8 cellular contexts compared by ENCODE assay signal in the genomic region with DNA sequence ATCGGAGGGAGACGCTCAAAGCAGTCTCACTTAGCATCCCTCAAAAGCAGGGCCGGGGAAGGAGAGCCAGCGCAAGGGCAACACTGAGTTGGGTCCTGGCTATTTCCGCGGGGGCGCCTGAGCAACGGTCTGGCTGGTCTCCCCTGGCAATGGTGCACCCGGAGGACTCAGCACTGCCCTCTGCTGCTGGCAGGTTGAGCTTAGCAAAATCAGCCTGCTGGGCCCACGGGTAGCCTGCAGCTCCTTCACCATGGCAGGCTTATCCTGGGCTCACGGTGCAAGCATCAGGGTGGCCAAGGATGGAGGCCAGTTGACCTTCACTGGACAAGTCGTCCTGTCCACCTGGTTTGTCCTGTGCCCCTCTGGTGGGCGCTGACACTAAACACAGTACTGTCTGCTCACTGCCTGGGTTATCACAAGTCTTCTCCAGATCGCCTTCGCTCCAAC. TPM values are rescaled to one million over a fixed set of nuclear protein-coding genes. Genes with fewer than 3 reads are reported as not detected.
A peak's percentile ranks its signal among the peaks of the same experiment; 100 is the strongest.
DNase-seq lines count a peak whose midpoint lies in the region; ATAC-seq, FAIRE-seq and TF ChIP-seq lines count a peak whose summit lies in the region.

No MANE protein-coding gene starts in this region.

- no peaks in the 10 kb centered on the region for H3K9me3 ChIP-seq in A549

- intact Hi-C loops in natural killer cell (cut with micrococcal nuclease), result loop anchor here (1.0 kb wide), 1 partner anchor 248 kb away; no protein-coding TSS in a partner anchor

- H3K9me3 Mint-ChIP-seq in natural killer cell, result no peaks in the 10 kb centered on the region

- DNase-seq in A549 (ENCODE audit: low read depth in 1 of 2, low spot score in 1 of 2) (peak; percentile 84 to 97), GM13976 (ENCODE audit: low spot score) (peak; percentile 80), NOMO-1 treated with DMSO at 0.1 percent for 48 hours (lab: John Stamatoyannopoulos, UW; ENCODE audit: unreplicated experiment) (peak; percentile 63), activated T-cell treated with anti-CD3 and anti-CD28 coated beads for 1 hour (ENCODE audit: low read depth) (peak; percentile 38), natural killer cell (peak; percentile 57)
- peak; percentile 27 for DNase-seq in stimulated activated naive CD4-positive, alpha-beta T cell treated with Interleukin-2 at 50 U/mL for 16 hours (lab: John Stamatoyannopoulos, UW)

- H3K4me2 ChIP-seq in A549, result peak overlapping the region; percentile 64

- H3K4me1 ChIP-seq in A549, result peaks cover 10% of the 10 kb centered on the region

- TF ChIP-seq EP300 in A549 (IDR thresholded peaks at IDR 0.05), result no peak

- POLR2A ChIA-PET in A549 (lab: Yijun Ruan, JAX), result interaction anchor here (0.6 to 3.5 kb wide), 12 partner anchors 10 to 400 kb away, joined by 3 to 30 read pairs (median 7); partner anchors contain the start of genes ALDH3A1, ALDH3A2, B9D1 and MAPK7

- H3K4me1 Mint-ChIP-seq in natural killer cell, result no peaks in the 10 kb centered on the region

- 17% methylated on average over 15 of the region's 15 CpGs for WGBS in A549 (ENCODE audit: missing lambda C conversion rate)

- TF ChIP-seq CTCF in A549 (IDR thresholded peaks at IDR 0.05) (peak; percentile 91), GM13976 (IDR thresholded peaks at IDR 0.05; ENCODE audit: borderline replicate concordance, control extremely low read depth, extremely low read depth, insufficient read depth, missing control alignments) (peak; percentile 74), natural killer cell (IDR thresholded peaks at IDR 0.05) (peak; percentile 69)

- H3K4me3 Mint-ChIP-seq in natural killer cell, result no peak overlapping the region

- FAIRE-seq in A549 (lab: Jason Lieb, UNC), result peak; percentile 49

- peak overlapping the region; percentile 75 to 98 for H3K27ac ChIP-seq in A549

- peaks cover 6 to 12% of the 10 kb centered on the region in 2 donors for H3K27me3 Mint-ChIP-seq in natural killer cell (ENCODE audit: low read depth in 2 of 2)

- H3K4me3 ChIP-seq in A549, result no peak overlapping the region

- H3K36me3 Mint-ChIP-seq in natural killer cell, result no peaks in the 10 kb centered on the region

- H3K27ac Mint-ChIP-seq in natural killer cell, result no peak overlapping the region

- CTCF ChIA-PET in A549 (lab: Yijun Ruan, JAX), result interaction anchor here (0.5 to 22.4 kb wide), 78 partner anchors 9 to 489 kb away, joined by 3 to 681 read pairs (median 5); partner anchors contain the start of genes ALDH3A1, ALDH3A2, B9D1 and MAPK7

- peak; percentile 86 to 91 for TF ChIP-seq RAD21 in A549 (conservative IDR thresholded peaks at IDR 0.05 in 1 of 2, IDR thresholded peaks at IDR 0.05 in 1 of 2)

- TF ChIP-seq POLR2A in A549 (IDR thresholded peaks at IDR 0.05; ENCODE audit: low read length), result no peak

- ATAC-seq in A549 (peak; percentile 85 to 90), esophagus mucosa (peak; percentile 51), natural killer cell (peak; percentile 64 to 83 (median 68)), HG02981 (IDR thresholded peaks at IDR 0.05; ENCODE audit: unreplicated experiment) (no peak)

- in situ Hi-C loops in GM13976 (cut with MboI; ENCODE audit: low sequenced_read_pairs, unreplicated experiment), result loop anchor here (5.0 to 10.0 kb wide), 2 partner anchors 245 to 398 kb away; partner anchors contain the start of gene B9D1

TF ChIP-seq in A549, 52 proteins besides CTCF, POLR2A, EP300 and RAD21:
- no peak for TF ChIP-seq RCOR1 (IDR thresholded peaks at IDR 0.05; ENCODE audit: low read depth, low read length)
- TF ChIP-seq MAX (IDR thresholded peaks at IDR 0.05), result peak; percentile 59
- no peak for TF ChIP-seq HDAC2 (IDR thresholded peaks at IDR 0.05)
- no peak for TF ChIP-seq BCL3 (IDR thresholded peaks at IDR 0.05)
- no peak for TF ChIP-seq HOXB13 (CRISPR knock-in tag; IDR thresholded peaks at IDR 0.05; ENCODE audit: low read depth)
- no peak for TF ChIP-seq PHF8 (IDR thresholded peaks at IDR 0.05; ENCODE audit: borderline replicate concordance, low read depth)
- TF ChIP-seq USF2 (IDR thresholded peaks at IDR 0.05), result no peak
- TF ChIP-seq CHD2 (IDR thresholded peaks at IDR 0.05; ENCODE audit: low read length, partially characterized antibody), result no peak
- peak in 1 of 2 experiments; percentile 26; a peak in 1 of 5 replicates for TF ChIP-seq JUN (IDR thresholded peaks at IDR 0.05)
- TF ChIP-seq ATOH8 (CRISPR knock-in tag; IDR thresholded peaks at IDR 0.05; ENCODE audit: low read depth), result no peak
- no peak for TF ChIP-seq CHD4 (IDR thresholded peaks at IDR 0.05; ENCODE audit: borderline replicate concordance)
- TF ChIP-seq CBX2 (IDR thresholded peaks at IDR 0.05; ENCODE audit: borderline replicate concordance, low read depth), result no peak
- TF ChIP-seq ZSCAN20 (CRISPR knock-in tag; IDR thresholded peaks at IDR 0.05), result no peak
- no peak for TF ChIP-seq RFX5 (IDR thresholded peaks at IDR 0.05)
- TF ChIP-seq POLR2AphosphoS2 (conservative IDR thresholded peaks at IDR 0.05; ENCODE audit: low read length), result no peak
- TF ChIP-seq SMC3 (IDR thresholded peaks at IDR 0.05), result peak; percentile 97
- TF ChIP-seq CEBPB (IDR thresholded peaks at IDR 0.05), result no peak
- TF ChIP-seq KDM1A (IDR thresholded peaks at IDR 0.05; ENCODE audit: low read depth), result no peak

RNA-seq across cellular contexts. Expression of gene ALDH3A1, which starts 14.4 kb away (rescaled TPM):
- 1,190 and 1,547 TPM in 2 replicates for polyA plus RNA-seq in A549 (2011; rRNA removed)
- polyA plus RNA-seq in A549 (2012; cell fraction: cytosol; rRNA removed), result 723 and 1,237 TPM in 2 replicates
- 1,160 and 1,222 TPM in 2 replicates for polyA plus RNA-seq in A549 (2012; cell fraction: nucleus; rRNA removed)
- polyA plus RNA-seq in A549 (2017; fragmentation: RNase III; extraction: RNeasy Plus Mini Kit Qiagen cat#74134 plus additional on column Dnase treatment), result 833 to 1,094 TPM (median 959 TPM) in 3 replicates
- polyA minus RNA-seq in A549 (2011; rRNA and poly(A)+ RNA removed), result 958 and 1,042 TPM in 2 replicates
- total RNA-seq in esophagus mucosa, result 194 TPM
- total RNA-seq in natural killer cell, result not detected

RNA-seq across cellular contexts. Expression of gene SLC47A2, which starts 46.2 kb away (rescaled TPM):
- polyA plus RNA-seq in A549 (2011; rRNA removed), result 0.07 and 0.13 TPM in 2 replicates
- polyA plus RNA-seq in A549 (2012; cell fraction: cytosol; rRNA removed), result 0.04 and 0.05 TPM in 2 replicates
- polyA plus RNA-seq in A549 (2012; cell fraction: nucleus; rRNA removed), result 0.26 and 0.44 TPM in 2 replicates
- polyA plus RNA-seq in A549 (2017; fragmentation: RNase III; extraction: RNeasy Plus Mini Kit Qiagen cat#74134 plus additional on column Dnase treatment), result 0.16 to 0.27 TPM (median 0.22 TPM) in 3 replicates
- polyA minus RNA-seq in A549 (2011; rRNA and poly(A)+ RNA removed), result 0.15 and 0.21 TPM in 2 replicates
- 0.92 TPM for total RNA-seq in esophagus mucosa
- not detected for total RNA-seq in natural killer cell

Comparison
In these comparisons a context has a peak if more than half of its experiments do, and no peak if none do; other contexts are left out.
1. DNase-seq: peak in every context shown above with its lines; median percentile 90 in A549; 80 in GM13976; 63 in NOMO-1 treated with DMSO at 0.1 percent for 48 hours; 57 in natural killer cell; 38 in activated T-cell treated with anti-CD3 and anti-CD28 coated beads for 1 hour; 27 in stimulated activated naive CD4-positive, alpha-beta T cell treated with Interleukin-2 at 50 U/mL for 16 hours.
2. RNA of gene ALDH3A1, which starts 14.4 kb away (total RNA-seq): 194 TPM in esophagus mucosa (single experiment); not detected in natural killer cell; every median in the first group is over 100 times any median in the second.
3. Peak in every context shown above with its lines, with median percentiles within 50 percentile points of each other: CTCF ChIP-seq.